Comparison of ENCODE assay signal across 15 cellular contexts in the genomic region with DNA sequence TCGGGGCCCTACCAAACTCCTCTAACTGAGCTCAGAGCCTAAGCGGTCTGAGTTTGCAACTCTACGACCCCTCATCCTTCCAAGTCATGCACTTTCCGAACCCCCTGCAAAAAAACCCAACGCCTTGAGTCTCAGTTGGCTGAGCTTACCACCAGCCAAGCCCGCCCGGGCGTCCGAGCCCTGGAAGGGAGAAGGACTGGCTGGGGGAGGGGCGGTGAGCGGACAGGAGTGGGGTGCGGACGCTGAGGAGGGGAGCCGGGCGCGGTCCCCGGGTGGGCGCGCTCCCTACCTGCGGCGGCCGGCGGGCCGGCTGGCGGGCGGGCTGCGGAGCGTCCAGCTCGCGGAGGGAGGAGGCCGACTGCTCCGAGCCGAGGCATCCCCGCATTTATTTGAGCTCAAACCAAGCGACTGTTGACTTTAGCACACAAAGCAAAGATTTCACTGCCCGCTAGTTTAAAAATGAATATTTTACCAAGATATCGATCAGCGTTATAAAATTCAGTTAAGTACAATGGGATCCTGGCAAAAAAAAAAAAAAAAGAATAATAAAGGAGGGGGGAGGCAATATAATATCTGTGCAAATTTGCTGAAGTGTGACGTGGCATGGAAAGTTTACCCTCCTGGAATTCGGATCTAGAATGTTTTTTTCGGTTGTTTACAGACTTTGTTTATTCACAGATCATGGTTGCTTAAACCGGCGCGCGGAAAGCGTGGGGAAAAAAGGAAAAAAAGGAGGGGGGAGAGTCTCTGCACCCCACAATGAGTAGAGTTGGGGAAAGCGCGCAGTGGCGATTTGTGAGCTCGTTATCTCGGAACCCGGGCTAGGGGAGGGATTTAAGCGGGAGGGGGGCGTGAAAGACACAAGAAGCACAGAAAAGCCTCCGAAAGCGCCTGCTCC. TPM values are rescaled to one million over a fixed set of nuclear protein-coding genes. Genes with fewer than 3 reads are reported as not detected.
DNase-seq lines count a peak whose midpoint lies in the region; ATAC-seq, FAIRE-seq and TF ChIP-seq lines count a peak whose summit lies in the region.
"Had no signal": no experiment of that assay in that cellular context is flagged by ENCODE, and none has a peak within 500 bp of the region (broad histone marks: within the 10 kb centered on the region; RNA-seq: fewer than 3 reads in every experiment).

No MANE protein-coding gene starts in this region.

- H3K36me3 ChIP-seq in keratinocyte (ENCODE audit: control insufficient read depth in 2 of 2, extremely low read depth in 1 of 2, insufficient read depth in 2 of 2, low read length in 2 of 2), result no peaks in the 10 kb centered on the region
- H3K36me3 ChIP-seq in prostate gland, result no peaks in the 10 kb centered on the region
- H3K36me3 ChIP-seq in vagina, result no peaks in the 10 kb centered on the region

- no peaks in the 10 kb centered on the region for H4K20me1 ChIP-seq in keratinocyte (ENCODE audit: control insufficient read depth, extremely low read depth, insufficient read depth, low read length)

- peaks cover 82% of the 10 kb centered on the region for H3K27me3 ChIP-seq in keratinocyte (ENCODE audit: control insufficient read depth, extremely low read depth, insufficient read depth, low read length)
- peaks cover 44% of the 10 kb centered on the region for H3K27me3 ChIP-seq in prostate gland (replicated peaks; ENCODE audit: insufficient read depth)
- H3K27me3 ChIP-seq in vagina, result peaks cover 27% of the 10 kb centered on the region

- TF ChIP-seq POLR2A in prostate gland (IDR thresholded peaks at IDR 0.05), result no peak
- TF ChIP-seq POLR2A in vagina (IDR thresholded peaks at IDR 0.05), result no peak

- H3K4me2 ChIP-seq in keratinocyte (ENCODE audit: control insufficient read depth, extremely low read depth, insufficient read depth, low read depth, low read length), result peak overlapping the region; percentile 22

- intact Hi-C loops in prostate gland (cut with DNase I), result no loop called here
- intact Hi-C loops in vagina (cut with DNase I), result no loop called here

- no peak overlapping the region for H3K4me3 ChIP-seq in keratinocyte (ENCODE audit: control insufficient read depth in 2 of 3, extremely low read depth in 1 of 3, insufficient read depth in 2 of 3, low read depth in 1 of 3, low read length in 3 of 3)
- H3K4me3 ChIP-seq in prostate gland, result peak overlapping the region; percentile 4
- no peak overlapping the region for H3K4me3 ChIP-seq in vagina

- H3K9ac ChIP-seq in keratinocyte (ENCODE audit: control insufficient read depth, extremely low read depth, insufficient read depth, low read length), result no peak overlapping the region

- H2AFZ ChIP-seq in keratinocyte (ENCODE audit: control insufficient read depth, low read length), result no peak overlapping the region

- no peak for FAIRE-seq in keratinocyte (lab: Jason Lieb, UNC)

- no peak for ATAC-seq in GM21723 (IDR thresholded peaks at IDR 0.05; ENCODE audit: unreplicated experiment)
- ATAC-seq: left cardiac atrium; stimulated activated naive CD8-positive, alpha-beta T cell treated with anti-CD3 and anti-CD28 coated beads, Interleukin-15, amount 100 ng/mL, for 72 hours had no signal

- H3K4me1 ChIP-seq in keratinocyte (ENCODE audit: control insufficient read depth, extremely low read depth, insufficient read depth, low read length) (peaks cover 3% of the 10 kb centered on the region), prostate gland (replicated peaks) (peaks cover 5% of the 10 kb centered on the region), vagina (peaks cover 14% of the 10 kb centered on the region)

- H3K79me2 ChIP-seq in keratinocyte (ENCODE audit: control insufficient read depth, insufficient read depth, low read length), result no peaks in the 10 kb centered on the region

- H3K9me3 ChIP-seq in keratinocyte (ENCODE audit: control insufficient read depth, low read depth, low read length) (no peaks in the 10 kb centered on the region), prostate gland (no peaks in the 10 kb centered on the region), vagina (no peaks in the 10 kb centered on the region)

- dilution Hi-C loops in keratinocyte (cut with MboI; ENCODE audit: extremely low pct_ligation_motif_present, low sequenced_read_pairs), result no loop called here

- DNase-seq in DMS53 treated with DMSO at 0.1 percent for 48 hours (lab: John Stamatoyannopoulos, UW; ENCODE audit: unreplicated experiment) (peak; percentile 80), NCI-H774 (lab: John Stamatoyannopoulos, UW) (peak; percentile 64), keratinocyte (ENCODE audit: low read depth, low spot score) (no peak), prostate gland (ENCODE audit: low spot score) (no peak), globus pallidus (ENCODE audit: low spot score) (no peak), vagina (ENCODE audit: extremely low spot score in 2 of 2) (no peak), AG20443 (ENCODE audit: low spot score) (no peak)
- DNase-seq: activated CD4-positive, alpha-beta memory T cell treated with anti-CD3 and anti-CD28 coated beads for 36 hours; CD4-positive, CD25-positive, alpha-beta regulatory T cell; left cardiac atrium; stimulated activated CD4-positive, alpha-beta T cell treated with anti-CD3 and anti-CD28 coated beads, Interleukin-4, amount 100 ng/mL, for 4 hours; stimulated activated naive CD8-positive, alpha-beta T cell treated with anti-CD3 and anti-CD28 coated beads, Interleukin-15, amount 100 ng/mL, for 72 hours had no signal

- H3K9me1 ChIP-seq in keratinocyte (ENCODE audit: control insufficient read depth, extremely low read depth, insufficient read depth, low read length), result no peaks in the 10 kb centered on the region

- no peak overlapping the region for H3K27ac ChIP-seq in keratinocyte (ENCODE audit: control insufficient read depth, insufficient read depth, low read length)
- no peak overlapping the region for H3K27ac ChIP-seq in prostate gland
- H3K27ac ChIP-seq in vagina, result no peak overlapping the region

- TF ChIP-seq CTCF in keratinocyte (optimal IDR thresholded peaks at IDR 0.05 in 1 of 3, IDR thresholded peaks at IDR 0.05 in 1 of 3, conservative IDR thresholded peaks at IDR 0.05 in 1 of 3; ENCODE audit: extremely low read depth in 1 of 3, insufficient read depth in 2 of 3, low read length in 3 of 3) (no peak), prostate gland (IDR thresholded peaks at IDR 0.05) (no peak), vagina (IDR thresholded peaks at IDR 0.05) (no peak)

- WGBS in prostate gland, result 3% methylated on average over 54 of the region's 56 CpGs

RNA-seq across cellular contexts. Expression of a gene that starts 5.9 kb away (rescaled TPM):
- 0.12 to 0.36 TPM (median 0.16 TPM) in 3 replicates for polyA plus RNA-seq in keratinocyte
- 0.54 TPM for polyA plus RNA-seq in keratinocyte (2011; ENCODE audit: low read depth)
- 0.10 TPM in 2 replicates for polyA plus RNA-seq in keratinocyte (2011; cell fraction: cytosol; rRNA removed)
- polyA plus RNA-seq in keratinocyte (2011; cell fraction: nucleus; rRNA removed), result 0.27 and 0.28 TPM in 2 replicates
- polyA plus RNA-seq in keratinocyte (2012; ENCODE audit: low replicate concordance), result 0.47 and 0.72 TPM in 2 replicates
- polyA minus RNA-seq in keratinocyte, result 0.36 TPM in 1 of 3 replicates, not detected in the others
- not detected for polyA minus RNA-seq in keratinocyte (2011; cell fraction: cytosol; rRNA and poly(A)+ RNA removed)
- 0.23 and 0.32 TPM in 2 replicates for polyA minus RNA-seq in keratinocyte (2011; cell fraction: nucleus; rRNA and poly(A)+ RNA removed)
- total RNA-seq in prostate gland (under 1 TPM; 0.34 to 0.59 TPM), vagina (not detected)
- total RNA-seq: activated CD4-positive, alpha-beta memory T cell treated with anti-CD3 and anti-CD28 coated beads for 36 hours; CD4-positive, CD25-positive, alpha-beta regulatory T cell; left cardiac atrium; M059J; T-helper 2 cell treated with Interferon-gamma antibody and Interleukin-4, amounts not matched to agents 100 ng/mL and 5 ng/mL, for 36 hours had no signal
- polyA plus RNA-seq: CD4-positive, CD25-positive, alpha-beta regulatory T cell had no signal

Comparison
In these comparisons a context has a peak if more than half of its experiments do, and no peak if none do; other contexts are left out.
1. DNase-seq: peak in DMS53 treated with DMSO at 0.1 percent for 48 hours (single experiment) and NCI-H774 (single experiment); none in keratinocyte (single experiment), prostate gland (single experiment), globus pallidus (single experiment), vagina (0 of 2) and AG20443 (single experiment).
2. H3K4me3 ChIP-seq: peak in prostate gland (2 of 2); none in keratinocyte (0 of 3) and vagina (0 of 2).